Comparison of ENCODE assay signal across 9 cellular contexts in the genomic region with DNA sequence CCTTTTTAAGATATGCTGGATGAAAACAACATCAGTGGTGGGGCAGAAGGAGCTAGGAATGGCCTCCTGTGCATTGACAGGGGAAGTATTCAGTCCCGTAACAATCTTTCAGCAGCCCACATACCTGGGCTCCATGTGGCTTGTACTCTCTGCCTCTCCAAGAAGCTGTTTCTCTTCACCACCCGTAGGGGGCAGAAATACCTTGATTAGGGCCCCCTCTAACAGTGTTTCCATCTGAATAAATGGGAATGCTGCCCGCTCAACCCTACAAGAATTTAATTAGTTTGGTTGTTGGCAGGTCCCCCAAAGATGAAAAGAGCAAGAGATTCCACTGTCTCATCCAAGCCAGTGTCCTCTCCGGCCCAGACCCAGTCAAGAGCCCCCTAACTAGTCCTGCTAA.
DNase-seq lines count a peak whose midpoint lies in the region; ATAC-seq and TF ChIP-seq lines count a peak whose summit lies in the region.
"Had no signal": no experiment of that assay in that cellular context is flagged by ENCODE, and none has a peak within 500 bp of the region (broad histone marks: within the 10 kb centered on the region; RNA-seq: fewer than 3 reads in every experiment).

No MANE protein-coding gene starts in this region.

- ATAC-seq in GM21447 (IDR thresholded peaks at IDR 0.05; ENCODE audit: unreplicated experiment) (peak; percentile 75), HG02970 (IDR thresholded peaks at IDR 0.05; ENCODE audit: low FRiP score, unreplicated experiment) (no peak)

- TF ChIP-seq CTCF in AG04450 (IDR thresholded peaks at IDR 0.05; ENCODE audit: low read depth, low read length), result peak; percentile 52

- no peaks in the 10 kb centered on the region for H3K27me3 ChIP-seq in AG04450 (ENCODE audit: control insufficient read depth, insufficient read depth, low read length)

- H3K27ac ChIP-seq in AG04450 (ENCODE audit: low read depth, low read length), result no peak overlapping the region
- H3K27ac ChIP-seq: parathyroid adenoma had no signal

- POLR2A ChIA-PET in AG04450 (lab: Yijun Ruan, JAX), result no interaction called here

- no peaks in the 10 kb centered on the region for H3K9me3 ChIP-seq in AG04450 (ENCODE audit: control insufficient read depth, insufficient read depth, low read length)

- DNase-seq in AG04450 (ENCODE audit: low read depth, low spot score) (no peak), NOMO-1 treated with DMSO at 0.1 percent for 48 hours (lab: John Stamatoyannopoulos, UW; ENCODE audit: unreplicated experiment) (peak; percentile 33), fibroblast of the conjunctiva (ENCODE audit: low read depth) (peak; percentile 43), germinal center (ENCODE audit: low spot score) (no peak), dedifferentiated amniotic fluid mesenchymal stem cell (ENCODE audit: extremely low spot score) (no peak), Ammon's horn (ENCODE audit: low spot score) (no peak)

- H3K4me3 ChIP-seq in AG04450 (ENCODE audit: low read depth, low read length), result no peak overlapping the region

- CTCF ChIA-PET in AG04450 (lab: Charles Lee), result interaction anchor here (0.7 to 1.2 kb wide), 3 partner anchors 81 to 260 kb away, joined by 3 to 4 read pairs (median 3); no protein-coding TSS in a partner anchor

Comparison
In these comparisons a context has a peak if more than half of its experiments do, and no peak if none do; other contexts are left out.
1. DNase-seq: peak in NOMO-1 treated with DMSO at 0.1 percent for 48 hours (single experiment) and fibroblast of the conjunctiva (single experiment); none in AG04450 (single experiment), germinal center (single experiment), dedifferentiated amniotic fluid mesenchymal stem cell (single experiment) and Ammon's horn (single experiment).